In the genomic region with DNA sequence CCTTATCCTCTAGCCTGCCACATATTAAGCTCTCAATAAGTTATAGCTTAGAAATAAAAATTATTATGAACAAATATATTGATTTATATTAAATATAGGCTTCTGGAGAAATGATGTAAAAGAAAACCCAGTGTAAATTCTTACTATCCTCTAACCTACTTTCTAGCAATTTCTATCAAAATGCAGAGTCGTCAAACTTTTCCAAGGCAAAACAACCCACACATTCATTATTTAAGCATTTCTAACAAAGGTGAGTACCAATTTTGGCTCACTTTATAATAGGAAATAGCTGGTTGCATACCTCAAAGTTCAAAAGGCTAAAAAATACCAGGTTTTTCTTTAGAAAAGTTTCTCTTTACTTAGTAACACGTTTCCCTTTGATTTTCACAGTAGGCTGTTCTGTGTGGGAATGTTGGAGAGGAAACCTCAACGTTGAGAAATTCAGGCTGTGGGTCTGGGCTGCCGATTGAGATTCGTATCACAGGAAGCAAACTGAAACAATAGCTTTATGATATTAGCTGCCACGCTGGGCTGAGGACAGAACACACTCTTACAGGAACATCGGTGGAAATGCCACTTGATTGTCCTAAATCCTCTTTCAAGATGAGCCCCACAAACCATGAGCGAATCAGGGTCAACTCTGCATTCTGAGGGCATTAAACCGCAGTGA, we compare ENCODE assay signal across 12 cellular contexts. TPM values are rescaled to one million over a fixed set of nuclear protein-coding genes. Genes with fewer than 3 reads are reported as not detected.
DNase-seq lines count a peak whose midpoint lies in the region; ATAC-seq and TF ChIP-seq lines count a peak whose summit lies in the region.
"Had no signal": no experiment of that assay in that cellular context is flagged by ENCODE, and none has a peak within 500 bp of the region (broad histone marks: within the 10 kb centered on the region; RNA-seq: fewer than 3 reads in every experiment).

No MANE protein-coding gene starts in this region.

- peak in 1 of 2 donors; percentile 8 for TF ChIP-seq EP300 in tibial nerve (IDR thresholded peaks at IDR 0.05)

- H3K9me3 ChIP-seq in CD4-positive, alpha-beta T cell (ENCODE audit: control insufficient read depth, low read length) = no peaks in the 10 kb centered on the region
- H3K9me3 ChIP-seq in KOPT-K1 (ENCODE audit: insufficient read depth, low read length, poor library complexity, severe bottlenecking) (no peaks in the 10 kb centered on the region), tibial nerve (no peaks in the 10 kb centered on the region)
- H3K9me3 ChIP-seq: mucosa of descending colon had no signal

- POLR2A ChIA-PET in CD4-positive, alpha-beta T cell (lab: Charles Lee) = interaction anchor here (0.7 to 2.6 kb wide), 5 partner anchors 12 to 111 kb away, joined by 3 to 15 read pairs (median 4); a partner anchor contains a TSS
- POLR2A ChIA-PET in naive thymus-derived CD8-positive, alpha-beta T cell (lab: Charles Lee) = no interaction called here

- TF ChIP-seq CTCF in CD4-positive, alpha-beta T cell (IDR thresholded peaks at IDR 0.05) = no peak
- TF ChIP-seq CTCF in astrocyte of the spinal cord (IDR thresholded peaks at IDR 0.05; ENCODE audit: low read depth, low read length) = no peak
- no peak for TF ChIP-seq CTCF in tibial nerve (IDR thresholded peaks at IDR 0.05)

- H3K36me3 Mint-ChIP-seq in CD4-positive, alpha-beta T cell (ENCODE audit: low read depth) = no peaks in the 10 kb centered on the region
- no peaks in the 10 kb centered on the region for H3K36me3 Mint-ChIP-seq in naive thymus-derived CD8-positive, alpha-beta T cell
- H3K36me3 Mint-ChIP-seq: stimulated activated memory B cell treated with anti-CD40 and anti-IgM and Interleukin-4, amounts not matched to agents 10 μg/mL and 1 μg/mL and 100 μg/mL, for 72 hours had no signal

- H3K27ac Mint-ChIP-seq in CD4-positive, alpha-beta T cell = peak overlapping the region; percentile 90
- peak overlapping the region; percentile 61 to 97 (median 88) for H3K27ac Mint-ChIP-seq in naive thymus-derived CD8-positive, alpha-beta T cell
- H3K27ac Mint-ChIP-seq: progenitor cell of endocrine pancreas; stimulated activated memory B cell treated with anti-CD40 and anti-IgM and Interleukin-4, amounts not matched to agents 10 μg/mL and 1 μg/mL and 100 μg/mL, for 72 hours had no signal

- TF ChIP-seq POLR2A in tibial nerve (IDR thresholded peaks at IDR 0.05) = no peak

- H3K9me3 Mint-ChIP-seq in CD4-positive, alpha-beta T cell = no peaks in the 10 kb centered on the region
- no peaks in the 10 kb centered on the region for H3K9me3 Mint-ChIP-seq in naive thymus-derived CD8-positive, alpha-beta T cell
- H3K9me3 Mint-ChIP-seq: stimulated activated memory B cell treated with anti-CD40 and anti-IgM and Interleukin-4, amounts not matched to agents 10 μg/mL and 1 μg/mL and 100 μg/mL, for 72 hours had no signal

- in situ Hi-C loops in astrocyte of the spinal cord (cut with HindIII; ENCODE audit: low sequenced_read_pairs) = no loop called here

- 44 to 45% methylated on average over 9 of the region's 9 CpGs for WGBS in tibial nerve, 2 donors

- H3K4me1 Mint-ChIP-seq in CD4-positive, alpha-beta T cell (ENCODE audit: low read depth) = peaks cover 88% of the 10 kb centered on the region
- H3K4me1 Mint-ChIP-seq in naive thymus-derived CD8-positive, alpha-beta T cell = peaks cover 46 to 88% (median 81%) of the 10 kb centered on the region in 4 donors

- CTCF ChIA-PET in CD4-positive, alpha-beta T cell (lab: Charles Lee) = no interaction called here

- no peaks in the 10 kb centered on the region for H3K27me3 ChIP-seq in CD4-positive, alpha-beta T cell (ENCODE audit: control insufficient read depth, insufficient read depth, low read length)
- H3K27me3 ChIP-seq in tibial nerve = no peaks in the 10 kb centered on the region

- no peak for ATAC-seq in CD4-positive, alpha-beta T cell (ENCODE audit: poor library complexity)
- ATAC-seq in naive thymus-derived CD8-positive, alpha-beta T cell = peak in 1 of 2 donors; percentile 13
- no peak for ATAC-seq in GM21447 (IDR thresholded peaks at IDR 0.05; ENCODE audit: unreplicated experiment)
- ATAC-seq: mucosa of descending colon; stimulated activated memory B cell treated with anti-CD40 and anti-IgM and Interleukin-4, amounts not matched to agents 10 μg/mL and 1 μg/mL and 100 μg/mL, for 72 hours had no signal

- no peak for DNase-seq in CD4-positive, alpha-beta T cell
- DNase-seq in astrocyte of the spinal cord (ENCODE audit: low read depth, low spot score) (peak; percentile 2), tibial nerve (ENCODE audit: low spot score in 2 of 2) (no peak), germinal center (ENCODE audit: low spot score) (no peak)
- DNase-seq in naive thymus-derived CD8-positive, alpha-beta T cell = peak in 2 of 10 donors; percentile 17 to 36
- DNase-seq: mucosa of descending colon, T1000 had no signal

- H3K27ac ChIP-seq in CD4-positive, alpha-beta T cell (ENCODE audit: low read depth, low read length) = no peak overlapping the region
- H3K27ac ChIP-seq in KOPT-K1 (ENCODE audit: low read depth, low read length, poor library complexity, severe bottlenecking) (peak overlapping the region; percentile 91), tibial nerve (peak overlapping the region in 1 of 4 donors; percentile 51)
- H3K27ac ChIP-seq: epithelial cell of prostate had no signal

- intact Hi-C loops in CD4-positive, alpha-beta T cell (cut with DNase I, micrococcal nuclease) = loop anchor here in 1 of 2 experiments (5.0 kb wide), 1 partner anchor 53 kb away; a partner anchor contains a TSS

- peaks cover 0 to 12% (median 7%) of the 10 kb centered on the region in 4 donors for H3K4me1 ChIP-seq in tibial nerve

- no peaks in the 10 kb centered on the region for H3K27me3 Mint-ChIP-seq in CD4-positive, alpha-beta T cell
- no peaks in the 10 kb centered on the region for H3K27me3 Mint-ChIP-seq in naive thymus-derived CD8-positive, alpha-beta T cell

- H3K4me3 ChIP-seq in astrocyte of the spinal cord (ENCODE audit: low read depth, low read length) (no peak overlapping the region), tibial nerve (no peak overlapping the region)
- H3K4me3 ChIP-seq: mucosa of descending colon had no signal

- H3K36me3 ChIP-seq in KOPT-K1 (ENCODE audit: insufficient read depth, low read length) (no peaks in the 10 kb centered on the region), tibial nerve (peaks cover 0 to 55% (median 0%) of the 10 kb centered on the region in 3 donors)

- peak overlapping the region; percentile 80 for H3K4me3 Mint-ChIP-seq in CD4-positive, alpha-beta T cell
- H3K4me3 Mint-ChIP-seq in naive thymus-derived CD8-positive, alpha-beta T cell = peak overlapping the region; percentile 23 to 90 (median 83)
- H3K4me3 Mint-ChIP-seq: stimulated activated memory B cell treated with anti-CD40 and anti-IgM and Interleukin-4, amounts not matched to agents 10 μg/mL and 1 μg/mL and 100 μg/mL, for 72 hours had no signal

RNA-seq across cellular contexts. Expression of a gene that starts 53.0 kb away (rescaled TPM):
- total RNA-seq in CD4-positive, alpha-beta T cell = 1 to 10 TPM; 4.2 to 5.4 TPM
- total RNA-seq in naive thymus-derived CD8-positive, alpha-beta T cell = 1 to 10 TPM; 1.1 to 1.2 TPM
- 1 to 10 TPM in 1 of 3 donors, under 1 TPM in 2; 0.16 to 1.7 (median 0.23) TPM for polyA plus RNA-seq in naive thymus-derived CD8-positive, alpha-beta T cell
- total RNA-seq in tibial nerve = 100 to 1,000 TPM; 110 to 451 (median 231) TPM

Comparison
In these comparisons a context has a peak if more than half of its experiments do, and no peak if none do; other contexts are left out.
1. RNA of a gene that starts 53.0 kb away (total RNA-seq): 110 to 451 TPM in tibial nerve; 4.2 to 5.4 TPM in CD4-positive, alpha-beta T cell and 1.1 to 1.2 TPM in naive thymus-derived CD8-positive, alpha-beta T cell; every median in the first group is over 10 times any median in the second.